8 cellular contexts compared by ENCODE assay signal in the genomic region with DNA sequence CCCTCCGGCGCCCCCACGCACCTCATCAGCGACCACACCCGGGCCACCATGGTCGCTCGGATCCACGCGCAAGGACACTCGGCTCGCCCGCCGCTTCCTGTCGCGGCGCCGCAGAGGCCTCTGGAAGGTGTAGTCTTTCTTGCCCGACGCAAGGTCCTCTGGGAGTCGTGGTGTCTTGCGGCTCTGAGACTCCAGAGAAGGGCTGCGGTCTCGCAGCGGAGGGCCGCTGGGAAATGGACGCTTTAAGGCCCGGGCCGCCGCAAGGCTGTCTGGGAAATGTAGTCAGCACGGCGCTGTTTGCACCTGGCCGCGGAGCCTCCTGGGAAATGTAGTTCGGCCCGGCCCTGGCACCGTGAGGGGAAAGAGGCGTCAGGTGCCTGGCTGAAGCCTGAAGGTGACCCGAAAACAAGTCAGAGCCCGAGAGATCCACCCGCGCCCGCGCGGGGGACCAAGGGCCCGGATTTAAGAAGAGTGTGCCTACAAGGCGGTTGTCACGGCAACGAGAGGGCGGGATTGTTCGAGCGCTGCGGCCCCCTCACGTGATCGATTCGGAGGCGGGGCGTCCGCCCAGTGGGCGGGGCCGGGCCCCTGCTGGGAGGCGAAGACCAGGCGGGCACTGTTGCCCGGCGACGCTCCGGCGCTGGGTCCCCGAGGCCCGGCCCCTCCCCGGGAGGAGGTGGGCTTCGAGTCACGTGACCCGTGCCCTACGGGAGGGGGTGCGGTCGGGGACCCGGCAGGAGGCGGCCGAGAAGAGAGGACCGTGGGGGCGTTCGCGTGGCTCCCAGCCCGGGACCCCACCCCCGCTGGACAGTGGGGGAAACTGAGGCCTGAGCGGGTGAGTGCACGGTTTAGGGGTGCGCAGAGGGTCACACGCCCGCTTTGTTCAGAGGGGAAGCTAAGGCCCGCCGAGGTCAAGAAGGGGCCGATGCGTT. TPM values are rescaled to one million over a fixed set of nuclear protein-coding genes. Genes with fewer than 3 reads are reported as not detected.
DNase-seq lines count a peak whose midpoint lies in the region; ATAC-seq, FAIRE-seq and TF ChIP-seq lines count a peak whose summit lies in the region.

Gene HSD11B1L, plus strand, starts transcription at position 591 of the 932 bp plus-strand sequence. CDS start 3,806 bp downstream, outside the sequence.
Gene MICOS13, minus strand, starts transcription at position 80 of the 932 bp plus-strand sequence. Its CDS starts 30 bp downstream, at position 50.

- intact Hi-C loops in left ventricle myocardium inferior (cut with micrococcal nuclease) = no loop called here

- H3K4me1 ChIP-seq in left ventricle myocardium inferior = peaks cover 38% of the 10 kb centered on the region

- CTCF ChIA-PET in T-cell (lab: Charles Lee) = no interaction called here

- H3K9me3 Mint-ChIP-seq in T-cell = no peaks in the 10 kb centered on the region
- H3K9me3 Mint-ChIP-seq in progenitor cell of endocrine pancreas (ENCODE audit: low read depth) = no peaks in the 10 kb centered on the region

- H3K4me3 Mint-ChIP-seq in T-cell (peak within 1 kb of the TSS; percentile 84 to 97 (median 90)), progenitor cell of endocrine pancreas (ENCODE audit: low read depth) (peak within 1 kb of the TSS; percentile 98)

- no peak for TF ChIP-seq CTCF in left ventricle myocardium inferior (IDR thresholded peaks at IDR 0.05; ENCODE audit: borderline replicate concordance)
- TF ChIP-seq CTCF in progenitor cell of endocrine pancreas (IDR thresholded peaks at IDR 0.05; ENCODE audit: unreplicated experiment) = no peak

- peak within 1 kb of the TSS; percentile 96 for H3K27ac ChIP-seq in left ventricle myocardium inferior (replicated peaks)

- H3K4me1 Mint-ChIP-seq in T-cell = peaks cover 28 to 32% (median 32%) of the 10 kb centered on the region in 3 donors
- peaks cover 22% of the 10 kb centered on the region for H3K4me1 Mint-ChIP-seq in progenitor cell of endocrine pancreas (ENCODE audit: low read depth)

- no peaks in the 10 kb centered on the region for H3K36me3 Mint-ChIP-seq in T-cell
- H3K36me3 Mint-ChIP-seq in progenitor cell of endocrine pancreas (ENCODE audit: insufficient read depth) = no peaks in the 10 kb centered on the region

- H3K36me3 ChIP-seq in left ventricle myocardium inferior = peaks cover 13% of the 10 kb centered on the region

- H3K4me3 ChIP-seq in left ventricle myocardium inferior = peak within 1 kb of the TSS; percentile 91

- no peaks in the 10 kb centered on the region for H3K27me3 Mint-ChIP-seq in T-cell
- H3K27me3 Mint-ChIP-seq in progenitor cell of endocrine pancreas = no peaks in the 10 kb centered on the region

- H3K27me3 ChIP-seq in left ventricle myocardium inferior (ENCODE audit: low read depth) = no peaks in the 10 kb centered on the region

- peak; percentile 99 for FAIRE-seq in GM12891 (lab: Jason Lieb, UNC)

- DNase-seq in GM12891 (ENCODE audit: insufficient read length, low spot score) (peak; percentile 98), NCI-H1436 treated with DMSO at 0.1 percent for 48 hours (lab: John Stamatoyannopoulos, UW) (peak; percentile 97), T-cell (peak; percentile 96 to 99 (median 98)), amniotic stem cell (lab: John Stamatoyannopoulos, UW) (peak; percentile 96), left ventricle myocardium inferior (peak; percentile 99), progenitor cell of endocrine pancreas (ENCODE audit: low spot score, unreplicated experiment) (peak; percentile 95), ureter (ENCODE audit: low spot score) (peak; percentile 98)

- H3K27ac Mint-ChIP-seq in T-cell (peak within 1 kb of the TSS; percentile 97 to 100), progenitor cell of endocrine pancreas (peak within 1 kb of the TSS; percentile 97)

- POLR2A ChIA-PET in T-cell (lab: Charles Lee) = no interaction called here

- peak; percentile 78 for ATAC-seq in HG02840 (IDR thresholded peaks at IDR 0.05; ENCODE audit: low FRiP score, unreplicated experiment)
- ATAC-seq in T-cell (replicated peaks in 1 of 4) = peak; percentile 94 to 96 (median 95)

- H3K9me3 ChIP-seq in left ventricle myocardium inferior (replicated peaks) = no peaks in the 10 kb centered on the region

- peak; percentile 82 for TF ChIP-seq POLR2A in GM12891 (IDR thresholded peaks at IDR 0.05; ENCODE audit: low read depth, low read length)

TF ChIP-seq in GM12891, 5 proteins besides CTCF, POLR2A, EP300 and RAD21:
- TF ChIP-seq PAX5 (IDR thresholded peaks at IDR 0.05; ENCODE audit: insufficient read depth, low read length, severe bottlenecking) = no peak
- no peak; the same call in none of the 2 replicates for TF ChIP-seq POLR2AphosphoS5 (IDR thresholded peaks at IDR 0.05; ENCODE audit: low read depth, low read length)
- TF ChIP-seq SPI1 (IDR thresholded peaks at IDR 0.05; ENCODE audit: low read depth, low read length) = no peak
- peak; percentile 33; the same call in 1 of the 2 replicates for TF ChIP-seq TAF1 (IDR thresholded peaks at IDR 0.05; ENCODE audit: low read depth, low read length)
- peak; percentile 43; the same call in 1 of the 2 replicates for TF ChIP-seq POU2F2 (IDR thresholded peaks at IDR 0.05; ENCODE audit: low read depth, low read length)

RNA-seq across cellular contexts. Expression of gene HSD11B1L, which starts in this region (rescaled TPM):
- polyA plus RNA-seq in GM12891 (2012; ENCODE audit: low read depth, missing spikeins) = 2.5 TPM
- total RNA-seq in T-cell (1 to 10 TPM; 3.2 to 6.1 (median 4.4) TPM), left ventricle myocardium inferior (4.5 TPM), progenitor cell of endocrine pancreas (20.1 and 21.1 TPM in 2 replicates), ureter (2.8 TPM)

RNA-seq across cellular contexts. Expression of gene MICOS13, which starts in this region (rescaled TPM):
- polyA plus RNA-seq in GM12891 (2012; ENCODE audit: low read depth, missing spikeins) = 61.8 TPM
- total RNA-seq in T-cell (10 to 100 TPM; 29.3 to 64.5 (median 57.0) TPM), left ventricle myocardium inferior (155 TPM), progenitor cell of endocrine pancreas (28.1 and 29.7 TPM in 2 replicates), ureter (68.4 TPM)

Comparison
In these comparisons a context has a peak if more than half of its experiments do, and no peak if none do; other contexts are left out.
1. Peak in every context shown above with its lines: DNase-seq, ATAC-seq, H3K4me3 ChIP-seq and H3K27ac ChIP-seq.